ENCODE assay signal across 27 cellular contexts in the genomic region with DNA sequence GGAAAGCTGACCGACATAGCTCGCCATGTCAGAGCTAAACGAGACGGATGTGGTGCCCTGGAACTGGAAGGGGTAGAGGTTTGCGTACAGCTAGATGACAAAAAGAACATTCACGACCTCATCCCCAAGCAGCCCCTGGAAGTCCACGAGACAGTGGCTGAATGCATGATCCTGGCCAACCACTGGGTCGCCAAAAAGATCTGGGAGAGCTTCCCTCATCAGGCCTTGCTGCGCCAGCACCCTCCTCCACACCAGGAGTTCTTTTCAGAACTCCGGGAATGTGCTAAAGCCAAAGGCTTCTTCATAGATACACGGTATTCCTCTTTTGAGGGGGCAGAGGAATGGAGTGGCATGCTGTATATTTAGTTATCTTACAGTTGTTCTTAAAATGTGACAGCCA.
"Had no signal": no experiment of that assay in that cellular context is flagged by ENCODE, and none has a peak within 500 bp of the region (broad histone marks: within the 10 kb centered on the region; RNA-seq: fewer than 3 reads in every experiment).

No MANE protein-coding gene starts in this region.

- H3K27me3 Mint-ChIP-seq: activated CD4-positive, alpha-beta memory T cell treated with anti-CD3 and anti-CD28 coated beads, Interleukin-2, amount 10 ng/mL, durations not matched to agents 7 days and 5 days; activated CD4-positive, alpha-beta T cell treated with anti-CD3 and anti-CD28 coated beads, Interleukin-2, amount 10 ng/mL, durations not matched to agents 7 days and 5 days; activated naive CD8-positive, alpha-beta T cell; activated T-helper 17 cell treated with anti-CD3 and anti-CD28 coated beads, Interleukin-2, amount 50 U/mL, for 72 hours had no signal

- DNase-seq: activated CD4-positive, alpha-beta memory T cell treated with anti-CD3 and anti-CD28 coated beads, Interleukin-2, amount 10 ng/mL, durations not matched to agents 7 days and 5 days; activated CD4-positive, alpha-beta T cell treated with anti-CD3 and anti-CD28 coated beads for 1 hour; activated CD4-positive, alpha-beta T cell treated with anti-CD3 and anti-CD28 coated beads for 4 hours; activated CD4-positive, alpha-beta T cell treated with anti-CD3 and anti-CD28 coated beads, Interleukin-2, amount 10 ng/mL, durations not matched to agents 7 days and 5 days; activated CD4-positive, alpha-beta T cell treated with anti-CD3 and anti-CD28 coated beads, Interleukin-2, amount 50 U/mL, for 4 hours; activated CD8-positive, alpha-beta memory T cell treated with anti-CD3 and anti-CD28 coated beads, Interleukin-2, amount 50 U/mL, for 4 hours; activated effector memory CD4-positive, alpha-beta T cell treated with Interleukin-2 at 50 U/mL for 16 hours; activated gamma-delta T cell treated with Interleukin-2 at 50 U/mL for 16 hours; activated naive CD4-positive, alpha-beta T cell treated with anti-CD3 and anti-CD28 coated beads, Interleukin-2, amount 50 U/mL, for 16 hours; activated naive CD4-positive, alpha-beta T cell treated with Interleukin-2 at 50 U/mL for 16 hours; activated T-cell treated with anti-CD3 and anti-CD28 coated beads, Interleukin-2, amount 50 U/mL, for 4 hours; amniotic stem cell; aorta; body of pancreas; central memory CD4-positive, alpha-beta T cell; cerebellar nuclear complex; colonic mucosa; effector CD8-positive, alpha-beta T cell; erythroblast; foreskin keratinocyte; gastrocnemius medialis; glutamatergic neuron; T-helper 2 cell had no signal

- H3K9me3 ChIP-seq: body of pancreas, colonic mucosa, esophagus muscularis mucosa, gastrocnemius medialis had no signal

- H3K4me3 Mint-ChIP-seq: activated CD4-positive, alpha-beta memory T cell treated with anti-CD3 and anti-CD28 coated beads, Interleukin-2, amount 10 ng/mL, durations not matched to agents 7 days and 5 days; activated CD4-positive, alpha-beta T cell treated with anti-CD3 and anti-CD28 coated beads, Interleukin-2, amount 10 ng/mL, durations not matched to agents 7 days and 5 days; activated naive CD8-positive, alpha-beta T cell; activated T-cell treated with anti-CD3 and anti-CD28 coated beads, Interleukin-2, amount 50 U/mL, for 4 hours; activated T-helper 17 cell treated with anti-CD3 and anti-CD28 coated beads, Interleukin-2, amount 50 U/mL, for 72 hours had no signal

- H3K27ac Mint-ChIP-seq: activated CD4-positive, alpha-beta memory T cell treated with anti-CD3 and anti-CD28 coated beads, Interleukin-2, amount 10 ng/mL, durations not matched to agents 7 days and 5 days; activated CD4-positive, alpha-beta T cell treated with anti-CD3 and anti-CD28 coated beads, Interleukin-2, amount 10 ng/mL, durations not matched to agents 7 days and 5 days; activated naive CD8-positive, alpha-beta T cell; activated T-helper 17 cell treated with anti-CD3 and anti-CD28 coated beads, Interleukin-2, amount 50 U/mL, for 72 hours had no signal

- H3K9me3 Mint-ChIP-seq: activated CD4-positive, alpha-beta memory T cell treated with anti-CD3 and anti-CD28 coated beads, Interleukin-2, amount 10 ng/mL, durations not matched to agents 7 days and 5 days; activated CD4-positive, alpha-beta T cell treated with anti-CD3 and anti-CD28 coated beads, Interleukin-2, amount 10 ng/mL, durations not matched to agents 7 days and 5 days; activated T-cell treated with anti-CD3 and anti-CD28 coated beads, Interleukin-2, amount 50 U/mL, for 4 hours; activated T-helper 17 cell treated with anti-CD3 and anti-CD28 coated beads, Interleukin-2, amount 50 U/mL, for 72 hours had no signal

- H3K4me1 ChIP-seq: body of pancreas, colonic mucosa, esophagus muscularis mucosa, foreskin keratinocyte, gastrocnemius medialis had no signal

- H3K4me1 Mint-ChIP-seq: activated CD4-positive, alpha-beta memory T cell treated with anti-CD3 and anti-CD28 coated beads, Interleukin-2, amount 10 ng/mL, durations not matched to agents 7 days and 5 days; activated CD4-positive, alpha-beta T cell treated with anti-CD3 and anti-CD28 coated beads, Interleukin-2, amount 10 ng/mL, durations not matched to agents 7 days and 5 days; activated T-helper 17 cell treated with anti-CD3 and anti-CD28 coated beads, Interleukin-2, amount 50 U/mL, for 72 hours had no signal

- H3K4me3 ChIP-seq: body of pancreas, cardiac muscle cell, colonic mucosa, esophagus muscularis mucosa, gastrocnemius medialis had no signal

- H3K27ac ChIP-seq: body of pancreas, cardiac muscle cell, colonic mucosa, esophagus muscularis mucosa, foreskin keratinocyte, gastrocnemius medialis had no signal

- H3K27me3 ChIP-seq: body of pancreas, cardiac muscle cell, colonic mucosa, esophagus muscularis mucosa, foreskin keratinocyte, gastrocnemius medialis had no signal

- ATAC-seq: activated T-cell treated with anti-CD3 and anti-CD28 coated beads, Interleukin-2, amount 50 U/mL, for 4 hours; activated T-helper 17 cell treated with anti-CD3 and anti-CD28 coated beads, Interleukin-2, amount 50 U/mL, for 72 hours; body of pancreas; foreskin keratinocyte; gastrocnemius medialis had no signal
